10 cellular contexts compared by ENCODE assay signal in genomic region chr2:161124186-161124585, GRCh38. TPM values are rescaled to one million over a fixed set of nuclear protein-coding genes. Genes with fewer than 3 reads are reported as not detected.
DNase-seq lines count a peak whose midpoint lies in the region; ATAC-seq and TF ChIP-seq lines count a peak whose summit lies in the region.
"Had no signal": no experiment of that assay in that cellular context is flagged by ENCODE, and none has a peak within 500 bp of the region (broad histone marks: within the 10 kb centered on the region; RNA-seq: fewer than 3 reads in every experiment).

No MANE protein-coding gene starts in this region.

- no peaks in the 10 kb centered on the region for H3K9me3 ChIP-seq in stomach
- H3K9me3 ChIP-seq in SJCRH30 (replicated peaks), result no peaks in the 10 kb centered on the region

- DNase-seq in epithelial cell of prostate (ENCODE audit: low read depth, low spot score) (no peak), stomach (no peak), NCI-H2227 treated with DMSO at 0.1 percent for 48 hours (lab: John Stamatoyannopoulos, UW) (no peak), nucleus accumbens (lab: John Stamatoyannopoulos, UW) (no peak), SJCRH30 (no peak)
- no peak for DNase-seq in stimulated activated CD4-positive, alpha-beta T cell treated with anti-CD3 and anti-CD28 coated beads, Interleukin-4, amount 100 ng/mL, for 1 hour
- DNase-seq: activated T-cell treated with anti-CD3 and anti-CD28 coated beads, Interleukin-2, amount 50 U/mL, for 72 hours; stimulated activated naive CD8-positive, alpha-beta T cell treated with anti-CD3 and anti-CD28 coated beads, Interleukin-15, amount 100 ng/mL, for 72 hours had no signal

- no peak for TF ChIP-seq POLR2A in stomach (IDR thresholded peaks at IDR 0.05)

- no peak for TF ChIP-seq CTCF in stomach (IDR thresholded peaks at IDR 0.05)

- no peaks in the 10 kb centered on the region for H3K27me3 ChIP-seq in stomach
- no peaks in the 10 kb centered on the region for H3K27me3 ChIP-seq in SJCRH30

- H3K4me1 ChIP-seq in stomach, result peaks cover 0 to 24% (median 13%) of the 10 kb centered on the region in 4 donors
- peaks cover 15% of the 10 kb centered on the region for H3K4me1 ChIP-seq in SJCRH30

- TF ChIP-seq EP300 in stomach (IDR thresholded peaks at IDR 0.05), result no peak

- peak overlapping the region; percentile 98 for H3K27ac ChIP-seq in epithelial cell of prostate
- peak overlapping the region in 3 of 5 donors; percentile 71 to 80 (median 75) for H3K27ac ChIP-seq in stomach
- no peak overlapping the region for H3K27ac ChIP-seq in SJCRH30

- 72 to 79% (median 76%) methylated on average over 2 of the region's 2 CpGs for WGBS in stomach, 5 donors

- H3K36me3 ChIP-seq in stomach (no peaks in the 10 kb centered on the region), SJCRH30 (no peaks in the 10 kb centered on the region)

- intact Hi-C loops in stomach (cut with DNase I; ENCODE audit: low total_unique reads), result no loop called here

- ATAC-seq in GM21529 (IDR thresholded peaks at IDR 0.05; ENCODE audit: unreplicated experiment) (peak; percentile 61), HG03565 (IDR thresholded peaks at IDR 0.05; ENCODE audit: unreplicated experiment) (peak; percentile 45)

- H3K4me3 ChIP-seq in stomach, result no peak overlapping the region
- H3K4me3 ChIP-seq in SJCRH30, result no peak overlapping the region

RNA-seq across cellular contexts. Expression of gene TANK, which starts 36.0 kb away (rescaled TPM):
- total RNA-seq in stomach, result 100 to 1,000 TPM in 1 of 5 donors, 10 to 100 TPM in 4; 12.2 to 140 (median 67.7) TPM
- 10 to 100 TPM; 19.7 to 35.0 (median 33.9) TPM for polyA plus RNA-seq in stomach
- 33.9 and 45.2 TPM in 2 replicates for total RNA-seq in SJCRH30 (2014; rRNA removed; shearing (Covaris generic))
